19 cellular contexts compared by ENCODE assay signal in the genomic region with DNA sequence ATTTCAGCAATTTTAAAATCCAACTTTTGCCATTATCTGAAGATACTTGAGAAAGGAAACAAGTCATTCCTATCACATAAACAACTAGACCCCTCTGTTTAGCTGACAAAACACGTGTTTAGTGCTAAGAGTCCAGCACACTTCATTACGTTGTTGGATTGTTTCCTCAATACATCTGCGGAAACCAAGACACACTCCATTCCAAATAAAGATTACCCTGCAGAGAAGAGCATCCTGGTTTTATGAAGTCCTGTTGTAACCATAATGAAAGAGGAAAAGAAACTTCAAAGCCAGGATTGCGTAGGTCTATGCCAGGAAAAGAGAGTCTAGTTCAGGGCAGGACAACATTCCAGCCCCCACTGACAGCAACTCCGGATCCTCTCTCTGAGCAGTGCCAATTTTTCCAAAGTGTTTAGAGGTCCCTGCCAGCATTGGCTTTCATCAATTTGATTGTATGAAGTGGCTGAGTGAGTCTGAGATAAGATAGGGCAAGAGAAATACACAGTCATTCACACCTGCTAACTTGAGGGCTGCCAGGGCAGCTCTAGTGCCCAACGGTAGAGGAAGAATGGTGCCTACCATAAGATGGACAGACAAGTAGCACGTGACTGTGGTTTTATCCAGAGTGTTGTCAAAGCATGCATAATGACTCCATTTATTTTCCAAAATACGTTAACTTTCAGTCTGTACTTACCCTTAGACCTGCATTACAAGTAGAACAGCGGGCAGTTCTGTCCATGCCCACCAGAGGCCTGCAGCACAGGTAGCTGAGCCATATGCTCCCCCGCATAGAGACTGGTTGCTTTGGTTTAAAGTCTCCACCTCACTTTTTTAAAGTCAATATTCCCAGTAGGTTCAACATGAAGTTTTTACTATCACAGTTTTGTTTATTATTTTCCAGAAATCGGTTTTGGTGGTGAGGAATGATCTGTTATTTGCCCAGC. TPM values are rescaled to one million over a fixed set of nuclear protein-coding genes. Genes with fewer than 3 reads are reported as not detected.
A peak's percentile ranks its signal among the peaks of the same experiment; 100 is the strongest.
DNase-seq lines count a peak whose midpoint lies in the region; ATAC-seq and TF ChIP-seq lines count a peak whose summit lies in the region.
"Had no signal": no experiment of that assay in that cellular context is flagged by ENCODE, and none has a peak within 500 bp of the region (broad histone marks: within the 10 kb centered on the region; RNA-seq: fewer than 3 reads in every experiment).

No MANE protein-coding gene starts in this region.

- H3K4me1 ChIP-seq in mucosa of descending colon (ENCODE audit: low read depth): no peaks in the 10 kb centered on the region
- H3K4me1 ChIP-seq: BE2C had no signal

- TF ChIP-seq CTCF in fibroblast of villous mesenchyme (IDR thresholded peaks at IDR 0.05; ENCODE audit: insufficient read depth, low read depth, low read length) (no peak), mucosa of descending colon (IDR thresholded peaks at IDR 0.05) (no peak)

- peak; percentile 36 for ATAC-seq in left ventricle myocardium superior
- no peak for ATAC-seq in Right ventricle myocardium inferior
- ATAC-seq in mucosa of descending colon: peak; percentile 19
- ATAC-seq in GM21447 (IDR thresholded peaks at IDR 0.05; ENCODE audit: unreplicated experiment): no peak
- ATAC-seq in GM18868 (IDR thresholded peaks at IDR 0.05; ENCODE audit: unreplicated experiment): no peak
- ATAC-seq: HCT116, K562, Panc1 had no signal

- intact Hi-C loops in left ventricle myocardium superior (cut with micrococcal nuclease): no loop called here
- intact Hi-C loops in Right ventricle myocardium inferior (cut with DNase I): no loop called here
- intact Hi-C loops in mucosa of descending colon (cut with DNase I, micrococcal nuclease): no loop called here

- H3K36me3 ChIP-seq in mucosa of descending colon (ENCODE audit: low read depth): no peaks in the 10 kb centered on the region
- H3K36me3 ChIP-seq: BE2C had no signal

- H3K4me3 ChIP-seq in fibroblast of villous mesenchyme (ENCODE audit: low read depth, low read length): no peak overlapping the region
- H3K4me3 ChIP-seq in mucosa of descending colon: no peak overlapping the region
- H3K4me3 ChIP-seq: K562 had no signal

- peaks cover 3% of the 10 kb centered on the region for H3K9me3 ChIP-seq in mucosa of descending colon
- H3K9me3 ChIP-seq: BE2C had no signal

- no peak for DNase-seq in left ventricle myocardium superior
- DNase-seq in Right ventricle myocardium inferior (ENCODE audit: missing footprints): no peak
- peak; percentile 77 for DNase-seq in fibroblast of villous mesenchyme (ENCODE audit: low read depth)
- DNase-seq in mucosa of descending colon: no peak
- no peak for DNase-seq in SIG-M5 (lab: John Stamatoyannopoulos, UW)
- DNase-seq: BE2C; CD4-positive, CD25-positive, alpha-beta regulatory T cell; COR-L47; DMS 273 treated with DMSO at 0.1 percent for 48 hours; DND-41; NCI-H1092 treated with DMSO at 0.1 percent for 48 hours; NCI-H2081 treated with DMSO at 0.1 percent for 48 hours had no signal

RNA-seq across cellular contexts. Expression of a gene that starts 23.7 kb away (rescaled TPM):
- total RNA-seq in left ventricle myocardium superior: 1.1 TPM
- 0.11 TPM for total RNA-seq in Right ventricle myocardium inferior
- 1.7 and 4.5 TPM in 2 replicates for total RNA-seq in fibroblast of villous mesenchyme
- 10 to 100 TPM in 1 of 3 donors, 1 to 10 TPM in 2; 1.0 to 18.9 (median 1.4) TPM for total RNA-seq in mucosa of descending colon
- total RNA-seq: CD4-positive, CD25-positive, alpha-beta regulatory T cell; G401; NCI-H460 had no signal

Comparison
In these comparisons a context has a peak if more than half of its experiments do, and no peak if none do; other contexts are left out.
1. ATAC-seq: peak in left ventricle myocardium superior (single experiment) and mucosa of descending colon (single experiment); none in Right ventricle myocardium inferior (single experiment), GM21447 (single experiment) and GM18868 (single experiment).